19 cellular contexts compared by ENCODE assay signal in genomic region chr2:47249427-47249826, GRCh38.
DNase-seq lines count a peak whose midpoint lies in the region; ATAC-seq, FAIRE-seq and TF ChIP-seq lines count a peak whose summit lies in the region.
"Had no signal": no experiment of that assay in that cellular context is flagged by ENCODE, and none has a peak within 500 bp of the region (broad histone marks: within the 10 kb centered on the region; RNA-seq: fewer than 3 reads in every experiment).

No MANE protein-coding gene starts in this region.

- H3K36me3 ChIP-seq in heart left ventricle (no peaks in the 10 kb centered on the region), RWPE2 (ENCODE audit: low read depth) (no peaks in the 10 kb centered on the region)
- H3K36me3 ChIP-seq: tibial nerve had no signal

- ATAC-seq in Right ventricle myocardium inferior (peak; percentile 26), heart left ventricle (no peak), RWPE2 (ENCODE audit: low read depth) (peak; percentile 70), GM18520 (IDR thresholded peaks at IDR 0.05; ENCODE audit: unreplicated experiment) (no peak)
- ATAC-seq: activated T-helper 17 cell treated with anti-CD3 and anti-CD28 coated beads, Interleukin-2, amount 50 U/mL, for 72 hours; K562 had no signal

- H3K4me1 ChIP-seq in heart left ventricle, result peaks cover 0 to 5% (median 0%) of the 10 kb centered on the region in 12 donors
- H3K4me1 ChIP-seq in RWPE2 (ENCODE audit: insufficient read depth, poor library complexity, severe bottlenecking), result peaks cover 22% of the 10 kb centered on the region

- TF ChIP-seq CTCF in heart left ventricle (IDR thresholded peaks at IDR 0.05) (no peak), RWPE2 (IDR thresholded peaks at IDR 0.05; ENCODE audit: poor library complexity, severe bottlenecking) (no peak)

- 64 to 71% (median 68%) methylated on average over 8 of the region's 8 CpGs for WGBS in heart left ventricle, 4 donors

- peak; percentile 40 for FAIRE-seq in urothelium cell line (lab: Jason Lieb, UNC)
- FAIRE-seq: colon, GM19239, K562 had no signal

- H3K9me3 ChIP-seq in heart left ventricle (no peaks in the 10 kb centered on the region), RWPE2 (ENCODE audit: severe bottlenecking) (no peaks in the 10 kb centered on the region)
- H3K9me3 ChIP-seq: tibial nerve had no signal

- TF ChIP-seq POLR2A in heart left ventricle (IDR thresholded peaks at IDR 0.05), result no peak

- H3K27me3 ChIP-seq in heart left ventricle, result no peaks in the 10 kb centered on the region
- H3K27me3 ChIP-seq in RWPE2 (ENCODE audit: insufficient read depth, poor library complexity, severe bottlenecking), result no peaks in the 10 kb centered on the region
- H3K27me3 ChIP-seq: tibial nerve had no signal

- H3K4me3 ChIP-seq in heart left ventricle (no peak overlapping the region), RWPE2 (ENCODE audit: severe bottlenecking) (no peak overlapping the region)
- H3K4me3 ChIP-seq: K562, tibial nerve had no signal

- no peak for DNase-seq in Right ventricle myocardium inferior (ENCODE audit: missing footprints)
- no peak for DNase-seq in heart left ventricle
- no peak for DNase-seq in RWPE2 (ENCODE audit: low spot score)
- peak; percentile 34 for DNase-seq in kidney glomerular epithelial cell (lab: John Stamatoyannopoulos, UW)
- peak; percentile 74 for DNase-seq in urothelium cell line (ENCODE audit: low spot score)
- no peak for DNase-seq in GOT3 (lab: John Stamatoyannopoulos, UW)
- no peak for DNase-seq in AG08396 (ENCODE audit: low spot score)
- DNase-seq: activated CD8-positive, alpha-beta memory T cell treated with anti-CD3 and anti-CD28 coated beads for 24 hours; GDM1; NCI-H1048; NCI-H510A treated with DMSO at 0.1 percent for 48 hours; SW 1271 had no signal

- H3K27ac ChIP-seq in heart left ventricle (no peak overlapping the region), RWPE2 (ENCODE audit: poor library complexity, severe bottlenecking) (peak overlapping the region; percentile 40)
- H3K27ac ChIP-seq: epithelial cell of prostate had no signal

- intact Hi-C loops in Right ventricle myocardium inferior (cut with DNase I), result no loop called here
- intact Hi-C loops in heart left ventricle (cut with DNase I), result no loop called here

Comparison
In these comparisons a context has a peak if more than half of its experiments do, and no peak if none do; other contexts are left out.
1. ATAC-seq: peak in Right ventricle myocardium inferior (single experiment) and RWPE2 (single experiment); none in heart left ventricle (0 of 4) and GM18520 (single experiment).
2. DNase-seq: peak in kidney glomerular epithelial cell (single experiment) and urothelium cell line (single experiment); none in Right ventricle myocardium inferior (single experiment), heart left ventricle (0 of 5), RWPE2 (single experiment), GOT3 (single experiment) and AG08396 (single experiment).